8 cellular contexts compared by ENCODE assay signal in the genomic region with DNA sequence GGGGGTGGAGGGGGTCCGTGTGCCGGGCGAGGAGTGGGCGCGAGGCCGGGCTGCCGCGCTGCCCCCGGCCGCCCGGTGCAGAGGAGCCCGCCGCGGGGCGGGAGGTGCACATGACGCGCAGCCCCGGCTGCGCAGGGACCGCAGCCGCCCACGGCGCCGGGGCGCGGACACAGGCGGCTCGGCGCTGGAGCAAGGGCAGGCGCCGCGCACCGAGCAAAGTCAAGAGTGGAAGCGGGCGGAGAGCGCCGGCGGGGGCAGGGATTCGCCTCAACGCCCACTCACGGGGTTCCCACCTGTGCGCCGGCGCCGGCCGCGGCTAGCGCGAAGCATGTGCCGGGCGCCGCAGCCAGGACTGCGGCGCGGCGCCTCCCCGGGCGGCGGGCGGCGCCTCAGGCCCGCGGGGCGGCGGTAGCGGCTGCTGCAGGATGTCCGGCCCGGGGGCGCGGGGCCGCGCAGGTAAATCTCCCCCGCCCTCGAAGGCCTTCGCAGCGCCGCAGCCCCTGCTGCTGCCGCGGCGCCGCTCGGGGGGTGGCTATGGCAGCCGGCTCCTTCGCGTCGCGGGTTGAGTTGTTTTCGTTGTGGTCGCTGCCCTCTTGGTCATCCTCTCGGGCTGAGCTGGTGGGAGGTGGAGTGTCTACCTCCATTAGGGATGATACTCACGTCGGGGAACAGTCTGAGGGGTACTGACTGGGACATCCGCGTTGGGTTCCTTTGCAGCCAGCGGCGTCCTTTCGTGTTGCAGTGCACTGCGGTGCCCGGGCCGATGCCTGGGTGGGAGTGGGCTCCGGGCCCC.
DNase-seq lines count a peak whose midpoint lies in the region; ATAC-seq and TF ChIP-seq lines count a peak whose summit lies in the region.

No MANE protein-coding gene starts in this region.

- no peaks in the 10 kb centered on the region for H3K9me3 ChIP-seq in heart right ventricle

- no TSS peak for BruUV-seq in Calu3 (replicated peaks; lab: Mats Ljungman, UMichigan)

- H3K4me1 Mint-ChIP-seq in Calu3 (ENCODE audit: low read depth, unreplicated experiment): no peaks in the 10 kb centered on the region
- peaks cover 4% of the 10 kb centered on the region for H3K4me1 Mint-ChIP-seq in activated CD8-positive, alpha-beta T cell treated with anti-CD3 and anti-CD28 coated beads for 36 hours (ENCODE audit: low read depth)

- H3K9me3 Mint-ChIP-seq in Calu3 (ENCODE audit: low read depth, unreplicated experiment): no peaks in the 10 kb centered on the region
- peaks cover 1% of the 10 kb centered on the region for H3K9me3 Mint-ChIP-seq in activated CD8-positive, alpha-beta T cell treated with anti-CD3 and anti-CD28 coated beads for 36 hours

- POLR2A ChIA-PET in activated CD8-positive, alpha-beta T cell treated with anti-CD3 and anti-CD28 coated beads for 36 hours (lab: Charles Lee): no interaction called here

- no peak for TF ChIP-seq CTCF in Calu3 (IDR thresholded peaks at IDR 0.05; ENCODE audit: unreplicated experiment)
- TF ChIP-seq CTCF in activated CD8-positive, alpha-beta T cell treated with anti-CD3 and anti-CD28 coated beads for 36 hours (IDR thresholded peaks at IDR 0.05): no peak
- TF ChIP-seq CTCF in heart right ventricle (IDR thresholded peaks at IDR 0.05): peak in 2 of 9 donors; percentile 17

- peak overlapping the region; percentile 42 to 69 (median 65) for H3K4me3 ChIP-seq in heart right ventricle

- no peaks in the 10 kb centered on the region for H3K36me3 ChIP-seq in heart right ventricle

- H3K27ac ChIP-seq in heart right ventricle: peak overlapping the region; percentile 71 to 91 (median 84)

- CTCF ChIA-PET in Calu3 (lab: Charles Lee): interaction anchor here (0.6 kb wide), 1 partner anchor 19 kb away, joined by 4 read pairs; no protein-coding TSS in a partner anchor
- CTCF ChIA-PET in activated CD8-positive, alpha-beta T cell treated with anti-CD3 and anti-CD28 coated beads for 36 hours (lab: Charles Lee): no interaction called here

- H3K27ac Mint-ChIP-seq in Calu3 (ENCODE audit: unreplicated experiment): no peak overlapping the region
- H3K27ac Mint-ChIP-seq in activated CD8-positive, alpha-beta T cell treated with anti-CD3 and anti-CD28 coated beads for 36 hours: no peak overlapping the region

- H3K4me3 Mint-ChIP-seq in Calu3 (ENCODE audit: low read depth, unreplicated experiment): peak overlapping the region; percentile 70
- H3K4me3 Mint-ChIP-seq in activated CD8-positive, alpha-beta T cell treated with anti-CD3 and anti-CD28 coated beads for 36 hours: no peak overlapping the region

- ATAC-seq in GM19397 (IDR thresholded peaks at IDR 0.05; ENCODE audit: unreplicated experiment) (peak; percentile 63), HG03520 (IDR thresholded peaks at IDR 0.05; ENCODE audit: unreplicated experiment) (peak; percentile 65), heart right ventricle (peak; percentile 45 to 83 (median 68))
- ATAC-seq in activated CD8-positive, alpha-beta T cell treated with anti-CD3 and anti-CD28 coated beads for 36 hours: peak; percentile 71

- H3K36me3 Mint-ChIP-seq in Calu3 (ENCODE audit: insufficient read depth, unreplicated experiment): peaks cover 18% of the 10 kb centered on the region
- H3K36me3 Mint-ChIP-seq in activated CD8-positive, alpha-beta T cell treated with anti-CD3 and anti-CD28 coated beads for 36 hours (ENCODE audit: low read depth): no peaks in the 10 kb centered on the region

- H3K4me1 ChIP-seq in heart right ventricle: peaks cover 0 to 28% (median 10%) of the 10 kb centered on the region in 9 donors

- H3K27me3 Mint-ChIP-seq in Calu3 (ENCODE audit: unreplicated experiment): peaks cover 8% of the 10 kb centered on the region
- peaks cover 31% of the 10 kb centered on the region for H3K27me3 Mint-ChIP-seq in activated CD8-positive, alpha-beta T cell treated with anti-CD3 and anti-CD28 coated beads for 36 hours

- intact Hi-C loops in Calu3 (cut with micrococcal nuclease; ENCODE audit: unreplicated experiment) (no loop called here), heart right ventricle (cut with DNase I) (loop anchor here in 7 of 10 donors (1.0 to 10.0 kb wide), 11 partner anchors 51 to 301 kb away; no protein-coding TSS in a partner anchor), posterior cingulate gyrus (cut with DNase I) (loop anchor here (10.0 kb wide), 2 partner anchors 161 to 291 kb away; no protein-coding TSS in a partner anchor)
- intact Hi-C loops in activated CD8-positive, alpha-beta T cell treated with anti-CD3 and anti-CD28 coated beads for 36 hours (cut with micrococcal nuclease): no loop called here

- DNase-seq in Calu3: peak; percentile 44
- DNase-seq in activated CD8-positive, alpha-beta T cell treated with anti-CD3 and anti-CD28 coated beads for 36 hours: peak; percentile 33
- peak; percentile 18 to 43 for DNase-seq in heart right ventricle
- peak; percentile 13 to 89 (median 34) for DNase-seq in posterior cingulate gyrus
- DNase-seq in T-helper 1 cell: no peak
- DNase-seq in stimulated activated CD4-positive, alpha-beta T cell treated with anti-CD3 and anti-CD28 coated beads, Interleukin-4, amount 100 ng/mL, for 1 hour: no peak

- WGBS in heart right ventricle, 2 donors: 0 to 1% methylated on average over 78 to 101 of the region's 101 CpGs

- peaks cover 0 to 40% (median 0%) of the 10 kb centered on the region in 7 donors for H3K27me3 ChIP-seq in heart right ventricle

Comparison
In these comparisons a context has a peak if more than half of its experiments do, and no peak if none do; other contexts are left out.
1. DNase-seq: peak in Calu3 (single experiment), activated CD8-positive, alpha-beta T cell treated with anti-CD3 and anti-CD28 coated beads for 36 hours (single experiment), heart right ventricle (2 of 2) and posterior cingulate gyrus (10 of 10); none in T-helper 1 cell (0 of 5) and stimulated activated CD4-positive, alpha-beta T cell treated with anti-CD3 and anti-CD28 coated beads, Interleukin-4, amount 100 ng/mL, for 1 hour (single experiment).
2. intact Hi-C loops: an anchor here in heart right ventricle (1.0 to 10.0 kb wide) and posterior cingulate gyrus (10.0 kb wide); none called in Calu3 and activated CD8-positive, alpha-beta T cell treated with anti-CD3 and anti-CD28 coated beads for 36 hours.
3. Peak in every context shown above with its lines, with median percentiles within 50 percentile points of each other: ATAC-seq.